ENCODE assay signal across 10 cellular contexts in the genomic region with DNA sequence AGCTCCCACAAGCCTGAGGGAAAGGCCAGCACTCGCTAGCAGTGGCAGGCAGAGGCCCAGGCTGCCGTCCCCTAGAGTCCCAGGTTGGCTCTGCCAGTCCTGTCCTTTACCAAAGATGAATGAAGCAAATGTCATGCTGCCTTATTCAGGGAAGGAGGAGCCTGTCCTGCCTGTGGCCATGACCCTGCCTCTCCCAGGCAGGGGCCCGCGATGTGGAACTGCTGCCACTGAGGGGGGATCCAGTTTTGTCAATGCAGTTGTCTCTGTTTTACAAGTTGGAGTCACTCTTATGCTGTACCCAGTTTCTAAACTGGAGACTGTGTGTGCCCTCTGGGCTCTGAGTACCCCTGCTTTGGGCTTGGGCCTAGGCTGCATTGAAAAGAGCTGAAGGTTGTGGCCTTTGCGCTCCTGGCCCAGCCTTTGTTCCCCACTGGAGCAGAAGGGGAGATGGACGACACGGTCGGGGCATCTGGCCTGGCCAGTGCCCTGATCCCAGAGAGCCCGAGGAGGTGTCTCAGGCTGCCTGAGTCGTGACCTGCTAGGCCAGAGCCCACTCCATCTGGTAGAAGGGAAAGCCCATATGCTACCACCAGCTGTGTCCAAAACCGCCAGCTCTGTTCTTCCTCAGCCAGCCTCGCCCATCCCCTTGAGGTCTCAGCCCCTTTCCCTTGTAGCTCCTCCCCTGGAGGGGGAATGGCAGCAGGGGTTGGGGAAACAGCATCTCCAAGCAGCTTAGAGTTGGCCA. TPM values are rescaled to one million over a fixed set of nuclear protein-coding genes. Genes with fewer than 3 reads are reported as not detected.
A peak's percentile ranks its signal among the peaks of the same experiment; 100 is the strongest.
DNase-seq lines count a peak whose midpoint lies in the region; ATAC-seq, FAIRE-seq and TF ChIP-seq lines count a peak whose summit lies in the region.
"Had no signal": no experiment of that assay in that cellular context is flagged by ENCODE, and none has a peak within 500 bp of the region (broad histone marks: within the 10 kb centered on the region; RNA-seq: fewer than 3 reads in every experiment).

No MANE protein-coding gene starts in this region.

- H3K36me3 Mint-ChIP-seq in CD8-positive, alpha-beta memory T cell: peaks cover 4 to 93% (median 4%) of the 10 kb centered on the region in 3 donors
- H3K36me3 Mint-ChIP-seq in activated CD4-positive, alpha-beta memory T cell treated with anti-CD3 and anti-CD28 coated beads for 36 hours: peaks cover 33% of the 10 kb centered on the region

- H3K27ac ChIP-seq in CD8-positive, alpha-beta memory T cell (ENCODE audit: low read depth, low read length): no peak overlapping the region
- H3K27ac ChIP-seq in HEK293 (ENCODE audit: extremely low read depth, low read depth, low read length) (no peak overlapping the region), suprapubic skin (no peak overlapping the region), hepatocyte (no peak overlapping the region), pancreas (no peak overlapping the region)
- H3K27ac ChIP-seq: right atrium auricular region had no signal

- POLR2A ChIA-PET in CD8-positive, alpha-beta memory T cell (lab: Charles Lee): interaction anchor here (0.6 to 7.5 kb wide), 20 partner anchors 14 to 930 kb away, joined by 3 to 270 read pairs (median 5); partner anchors contain the start of genes CCDC47, DCAF7, DDX42 and MAP3K3
- POLR2A ChIA-PET in HEK293 (lab: Yijun Ruan, JAX): interaction anchor here (0.7 to 1.4 kb wide), 7 partner anchors 9 to 149 kb away, joined by 3 to 10 read pairs (median 6); partner anchors contain the start of genes CCDC47 and MAP3K3
- POLR2A ChIA-PET in activated CD4-positive, alpha-beta memory T cell treated with anti-CD3 and anti-CD28 coated beads for 36 hours (lab: Charles Lee): interaction anchor here (0.7 to 1.1 kb wide), 4 partner anchors 16 to 134 kb away, joined by 3 read pairs; no protein-coding TSS in a partner anchor

- H3K9me3 Mint-ChIP-seq in CD8-positive, alpha-beta memory T cell: peaks cover 0 to 2% (median 0%) of the 10 kb centered on the region in 5 donors
- H3K9me3 Mint-ChIP-seq in activated CD4-positive, alpha-beta memory T cell treated with anti-CD3 and anti-CD28 coated beads for 36 hours: no peaks in the 10 kb centered on the region

- intact Hi-C loops in activated CD4-positive, alpha-beta memory T cell treated with anti-CD3 and anti-CD28 coated beads for 36 hours (cut with micrococcal nuclease): no loop called here
- intact Hi-C loops in pancreas (cut with DNase I): no loop called here

- peaks cover 42% of the 10 kb centered on the region for H3K4me1 ChIP-seq in CD8-positive, alpha-beta memory T cell (ENCODE audit: insufficient read depth, low read length)
- peaks cover 3% of the 10 kb centered on the region; the same call in 1 of the 2 replicates for H3K4me1 ChIP-seq in HEK293 (ENCODE audit: control insufficient read depth, insufficient read depth, low read length)
- peaks cover 22% of the 10 kb centered on the region for H3K4me1 ChIP-seq in suprapubic skin
- peaks cover 7% of the 10 kb centered on the region for H3K4me1 ChIP-seq in hepatocyte (ENCODE audit: insufficient read depth)
- no peaks in the 10 kb centered on the region for H3K4me1 ChIP-seq in pancreas

- H3K4me3 ChIP-seq in CD8-positive, alpha-beta memory T cell (ENCODE audit: low read length): no peak overlapping the region
- H3K4me3 ChIP-seq in HEK293 (ENCODE audit: low read depth, low read length): no peak overlapping the region
- H3K4me3 ChIP-seq in suprapubic skin: no peak overlapping the region
- no peak overlapping the region for H3K4me3 ChIP-seq in hepatocyte
- H3K4me3 ChIP-seq in pancreas: no peak overlapping the region
- H3K4me3 ChIP-seq: right atrium auricular region had no signal

- no peak for TF ChIP-seq POLR2A in suprapubic skin (IDR thresholded peaks at IDR 0.05)

- no peaks in the 10 kb centered on the region for H3K79me2 ChIP-seq in hepatocyte

- CTCF ChIA-PET in CD8-positive, alpha-beta memory T cell (lab: Charles Lee): interaction anchor here (0.6 to 10.4 kb wide), 5 partner anchors 16 to 269 kb away, joined by 3 to 251 read pairs (median 3); partner anchors contain the start of gene GH2
- CTCF ChIA-PET in HEK293 (lab: Yijun Ruan, JAX): interaction anchor here (0.6 to 1.5 kb wide), 6 partner anchors 14 to 280 kb away, joined by 3 to 6 read pairs (median 3); no protein-coding TSS in a partner anchor
- CTCF ChIA-PET in activated CD4-positive, alpha-beta memory T cell treated with anti-CD3 and anti-CD28 coated beads for 36 hours (lab: Charles Lee): interaction anchor here (0.7 to 2.0 kb wide), 4 partner anchors 9 to 215 kb away, joined by 3 to 9 read pairs (median 3); no protein-coding TSS in a partner anchor

- H3K27me3 Mint-ChIP-seq in CD8-positive, alpha-beta memory T cell: peaks cover 0 to 3% of the 10 kb centered on the region in 2 donors
- no peaks in the 10 kb centered on the region for H3K27me3 Mint-ChIP-seq in activated CD4-positive, alpha-beta memory T cell treated with anti-CD3 and anti-CD28 coated beads for 36 hours

- FAIRE-seq in pancreas (lab: Jason Lieb, UNC): no peak

- 86% methylated on average over 6 of the region's 12 CpGs for WGBS in suprapubic skin
- 87% methylated on average over 12 of the region's 12 CpGs for WGBS in hepatocyte (ENCODE audit: low lambda C conversion rate, missing lambda C conversion rate)
- WGBS in pancreas, 2 donors: 90 to 95% methylated on average over 12 of the region's 12 CpGs

- no peaks in the 10 kb centered on the region for H4K20me1 ChIP-seq in hepatocyte (ENCODE audit: insufficient read depth, poor library complexity, severe bottlenecking)

- H2AFZ ChIP-seq in hepatocyte: no peak overlapping the region

- H3K9me3 ChIP-seq in CD8-positive, alpha-beta memory T cell (ENCODE audit: low read length): no peaks in the 10 kb centered on the region
- H3K9me3 ChIP-seq in HEK293 (ENCODE audit: control insufficient read depth, insufficient read depth, low read depth, low read length) (no peaks in the 10 kb centered on the region), suprapubic skin (no peaks in the 10 kb centered on the region), hepatocyte (ENCODE audit: low read depth) (no peaks in the 10 kb centered on the region), pancreas (no peaks in the 10 kb centered on the region)
- H3K9me3 ChIP-seq: right atrium auricular region had no signal

- no peaks in the 10 kb centered on the region for H3K9me2 ChIP-seq in hepatocyte (replicated peaks; ENCODE audit: insufficient read depth)

- TF ChIP-seq CTCF in HEK293 (tag by site-specific recombination; IDR thresholded peaks at IDR 0.05) (no peak), suprapubic skin (IDR thresholded peaks at IDR 0.05) (no peak), hepatocyte (IDR thresholded peaks at IDR 0.05; ENCODE audit: poor library complexity) (no peak), pancreas (IDR thresholded peaks at IDR 0.05) (no peak)

- no peak overlapping the region for H3K4me2 ChIP-seq in hepatocyte

- H3K36me3 ChIP-seq in CD8-positive, alpha-beta memory T cell (ENCODE audit: insufficient read depth, low read length): peaks cover 42% of the 10 kb centered on the region
- peaks cover 3 to 80% of the 10 kb centered on the region in 2 experiments; a peak in 2 of 3 replicates for H3K36me3 ChIP-seq in HEK293 (ENCODE audit: control insufficient read depth in 2 of 2, insufficient read depth in 1 of 2, low read length in 2 of 2)
- H3K36me3 ChIP-seq in suprapubic skin: peaks cover 56% of the 10 kb centered on the region
- H3K36me3 ChIP-seq in hepatocyte (replicated peaks; ENCODE audit: insufficient read depth, low read depth): no peaks in the 10 kb centered on the region
- peaks cover 4 to 34% (median 26%) of the 10 kb centered on the region in 3 donors for H3K36me3 ChIP-seq in pancreas

- no peak for DNase-seq in CD8-positive, alpha-beta memory T cell
- no peak for DNase-seq in activated CD4-positive, alpha-beta memory T cell treated with anti-CD3 and anti-CD28 coated beads for 36 hours
- DNase-seq in myocyte (ENCODE audit: low read depth): peak; percentile 24
- DNase-seq in suprapubic skin (ENCODE audit: low spot score in 2 of 2): no peak
- no peak for DNase-seq in hepatocyte (ENCODE audit: low spot score)
- no peak for DNase-seq in pancreas
- no peak for DNase-seq in KBM-7
- DNase-seq: EL had no signal

- peaks cover 50 to 64% (median 52%) of the 10 kb centered on the region in 3 donors for H3K4me1 Mint-ChIP-seq in CD8-positive, alpha-beta memory T cell
- peaks cover 37% of the 10 kb centered on the region for H3K4me1 Mint-ChIP-seq in activated CD4-positive, alpha-beta memory T cell treated with anti-CD3 and anti-CD28 coated beads for 36 hours (ENCODE audit: low read depth)

- H3K27me3 ChIP-seq in CD8-positive, alpha-beta memory T cell (ENCODE audit: insufficient read depth, low read length, poor library complexity, severe bottlenecking): no peaks in the 10 kb centered on the region
- no peaks in the 10 kb centered on the region for H3K27me3 ChIP-seq in suprapubic skin
- no peaks in the 10 kb centered on the region for H3K27me3 ChIP-seq in hepatocyte
- H3K27me3 ChIP-seq in pancreas: no peaks in the 10 kb centered on the region
- H3K27me3 ChIP-seq: right atrium auricular region had no signal

- in situ Hi-C loops in KBM-7 (cut with MboI; ENCODE audit: low pct_unique_long_range_greater_than_20kb, low sequenced_read_pairs): no loop called here

- peak overlapping the region in 6 of 7 donors; percentile 37 to 88 (median 60) for H3K4me3 Mint-ChIP-seq in CD8-positive, alpha-beta memory T cell
- H3K4me3 Mint-ChIP-seq in activated CD4-positive, alpha-beta memory T cell treated with anti-CD3 and anti-CD28 coated beads for 36 hours: no peak overlapping the region

- no peak for ATAC-seq in pancreas

- no peak for TF ChIP-seq EP300 in suprapubic skin (IDR thresholded peaks at IDR 0.05)

- peak overlapping the region; percentile 66 to 99 (median 88) for H3K27ac Mint-ChIP-seq in CD8-positive, alpha-beta memory T cell
- H3K27ac Mint-ChIP-seq in activated CD4-positive, alpha-beta memory T cell treated with anti-CD3 and anti-CD28 coated beads for 36 hours: peak overlapping the region; percentile 80

RNA-seq across cellular contexts. Expression of gene LIMD2, which starts 5.5 kb away (rescaled TPM):
- total RNA-seq in CD8-positive, alpha-beta memory T cell: 100 to 1,000 TPM; 236 to 240 TPM
- 495 TPM for polyA plus RNA-seq in CD8-positive, alpha-beta memory T cell
- 100 to 1,000 TPM; 146 to 150 TPM for total RNA-seq in activated CD4-positive, alpha-beta memory T cell treated with anti-CD3 and anti-CD28 coated beads for 36 hours
- total RNA-seq in myocyte (3.0 and 4.3 TPM in 2 replicates), suprapubic skin (1 to 10 TPM; 5.0 to 9.4 (median 6.8) TPM), hepatocyte (14.5 and 20.7 TPM in 2 replicates), pancreas (10 to 100 TPM in 1 of 6 donors, 1 to 10 TPM in 5; 1.4 to 15.9 (median 4.7) TPM)
- 5.9 TPM for polyA plus RNA-seq in myocyte (2012)
- polyA plus RNA-seq in hepatocyte (31.1 and 35.3 TPM in 2 replicates), pancreas (10 to 100 TPM; 10.9 to 16.6 TPM)

RNA-seq across cellular contexts. Expression of gene STRADA, which starts 47.2 kb away (rescaled TPM):
- total RNA-seq in CD8-positive, alpha-beta memory T cell: 10 to 100 TPM; 56.7 to 57.2 TPM
- 22.8 TPM for polyA plus RNA-seq in CD8-positive, alpha-beta memory T cell
- total RNA-seq in activated CD4-positive, alpha-beta memory T cell treated with anti-CD3 and anti-CD28 coated beads for 36 hours: 10 to 100 TPM; 64.8 to 69.7 TPM
- 14.2 and 16.3 TPM in 2 replicates for total RNA-seq in myocyte
- polyA plus RNA-seq in myocyte (2012): 27.9 TPM
- total RNA-seq in suprapubic skin: 10 to 100 TPM; 17.0 to 52.2 (median 27.4) TPM
- total RNA-seq in hepatocyte: 15.3 and 19.9 TPM in 2 replicates
- polyA plus RNA-seq in hepatocyte: 24.4 and 27.6 TPM in 2 replicates
- 10 to 100 TPM in 5 of 6 donors, 1 to 10 TPM in 1; 8.3 to 15.4 (median 12.1) TPM for total RNA-seq in pancreas
- 10 to 100 TPM; 18.3 to 26.7 TPM for polyA plus RNA-seq in pancreas
